In the genomic region with DNA sequence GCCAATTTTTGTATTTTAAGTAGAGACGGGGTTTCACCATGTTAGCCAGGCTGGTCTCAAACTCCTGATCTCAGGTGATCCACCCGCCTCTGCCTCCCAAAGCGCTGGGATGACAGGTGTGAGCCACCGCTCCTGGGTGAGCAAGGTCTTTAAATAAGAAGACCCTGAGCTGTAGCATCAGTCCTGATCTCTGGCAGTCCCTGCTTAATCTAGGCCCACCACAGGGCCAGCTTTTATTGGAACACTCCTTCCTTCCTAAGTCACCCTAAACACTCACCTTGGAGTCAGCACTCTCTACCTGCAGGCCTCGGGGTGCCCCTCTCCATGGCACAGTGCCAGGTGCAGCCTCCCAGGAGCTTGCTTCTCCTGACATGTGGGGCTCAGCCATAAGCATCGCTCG, we compare ENCODE assay signal across 14 cellular contexts. TPM values are rescaled to one million over a fixed set of nuclear protein-coding genes. Genes with fewer than 3 reads are reported as not detected.
"Had no signal": no experiment of that assay in that cellular context is flagged by ENCODE, and none has a peak within 500 bp of the region (broad histone marks: within the 10 kb centered on the region; RNA-seq: fewer than 3 reads in every experiment).

No MANE protein-coding gene starts in this region.

RNA-seq across cellular contexts. Expression of a gene that starts 30.8 kb away (rescaled TPM):
- total RNA-seq: activated B cell treated with CpG ODN at 0.5 μM for 24 hours; activated CD4-positive, alpha-beta memory T cell treated with anti-CD3 and anti-CD28 coated beads for 36 hours; activated CD4-positive, alpha-beta memory T cell treated with anti-CD3 and anti-CD28 coated beads, Interleukin-2, amount 10 ng/mL, durations not matched to agents 7 days and 5 days; activated CD4-positive, alpha-beta T cell treated with anti-CD3 and anti-CD28 coated beads for 36 hours; activated CD4-positive, alpha-beta T cell treated with anti-CD3 and anti-CD28 coated beads, Interleukin-2, amount 10 ng/mL, durations not matched to agents 24 days and 14 days; activated CD4-positive, alpha-beta T cell treated with anti-CD3 and anti-CD28 coated beads, Interleukin-2, amount 10 ng/mL, durations not matched to agents 7 days and 5 days; activated CD8-positive, alpha-beta memory T cell treated with anti-CD3 and anti-CD28 coated beads for 36 hours; activated CD8-positive, alpha-beta memory T cell treated with anti-CD3 and anti-CD28 coated beads, Interleukin-2, amount 10 ng/mL, durations not matched to agents 7 days and 5 days; activated CD8-positive, alpha-beta T cell treated with anti-CD3 and anti-CD28 coated beads for 36 hours; activated CD8-positive, alpha-beta T cell treated with anti-CD3 and anti-CD28 coated beads, Interleukin-2, amount 10 ng/mL, durations not matched to agents 7 days and 5 days; T-helper 1 cell treated with Interleukin-12 subunit alpha and Interleukin-12 subunit beta and Interleukin-4 antibody, amounts not matched to agents 30 ng/mL and 1 ng/mL, for 36 hours; T-helper 17 cell; T-helper 2 cell treated with Interferon-gamma antibody and Interleukin-4, amounts not matched to agents 100 ng/mL and 5 ng/mL, for 36 hours; WTC11 had no signal
